ENCODE assay signal across 8 cellular contexts in the genomic region with DNA sequence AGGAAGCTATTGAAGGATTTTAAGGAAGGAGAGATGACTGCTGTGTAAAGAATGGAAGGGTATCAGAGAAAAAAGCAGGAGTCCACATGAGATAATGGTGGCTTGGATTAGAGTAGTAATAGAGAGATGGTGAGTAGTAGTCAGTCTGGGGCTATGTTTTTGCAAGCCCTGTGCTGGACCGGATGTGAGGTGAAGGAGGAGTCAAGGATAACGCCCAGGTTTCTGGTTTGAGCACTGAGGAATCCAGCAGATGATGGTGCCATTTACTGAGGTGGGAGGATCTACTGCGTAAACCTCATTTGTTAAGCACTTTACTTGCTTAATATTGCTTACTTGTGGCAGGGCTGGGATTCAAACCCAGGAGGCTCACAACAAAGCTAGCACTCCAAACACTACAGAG. TPM values are rescaled to one million over a fixed set of nuclear protein-coding genes. Genes with fewer than 3 reads are reported as not detected.
A peak's percentile ranks its signal among the peaks of the same experiment; 100 is the strongest.
DNase-seq lines count a peak whose midpoint lies in the region; ATAC-seq, FAIRE-seq and TF ChIP-seq lines count a peak whose summit lies in the region.

No MANE protein-coding gene starts in this region.

- no peaks in the 10 kb centered on the region for H4K20me1 ChIP-seq in OCI-LY1 (ENCODE audit: insufficient read depth, low read length)

- H3K9ac ChIP-seq in OCI-LY1 (ENCODE audit: low read length), result peak overlapping the region; percentile 93
- peak overlapping the region; percentile 25 for H3K9ac ChIP-seq in endocrine pancreas (ENCODE audit: control insufficient read depth, insufficient read depth, low read length)

- H3K4me1 ChIP-seq in OCI-LY1 (ENCODE audit: insufficient read depth, low read length, severe bottlenecking), result peaks cover 22% of the 10 kb centered on the region
- no peaks in the 10 kb centered on the region for H3K4me1 ChIP-seq in endocrine pancreas (ENCODE audit: control insufficient read depth, insufficient read depth, low read length)

- no peak for DNase-seq in Calu3
- DNase-seq in osteocyte (ENCODE audit: extremely low spot score, unreplicated experiment), result no peak
- DNase-seq in frontal cortex (ENCODE audit: low spot score in 2 of 2), result no peak
- no peak for DNase-seq in LoVo (ENCODE audit: low spot score)
- no peak for DNase-seq in HT-29 (ENCODE audit: low spot score)

- H3K36me3 Mint-ChIP-seq in Calu3 (ENCODE audit: insufficient read depth, unreplicated experiment) (peaks cover 48% of the 10 kb centered on the region), osteocyte (ENCODE audit: unreplicated experiment) (peaks cover 13% of the 10 kb centered on the region)

- H3K4me3 Mint-ChIP-seq in Calu3 (ENCODE audit: low read depth, unreplicated experiment), result peak overlapping the region; percentile 88
- H3K4me3 Mint-ChIP-seq in osteocyte (ENCODE audit: unreplicated experiment), result peak overlapping the region; percentile 89

- ATAC-seq in HG02623 (IDR thresholded peaks at IDR 0.05; ENCODE audit: unreplicated experiment), result no peak

- no peak overlapping the region for H3K27ac ChIP-seq in OCI-LY1 (ENCODE audit: low read depth, low read length, poor library complexity, severe bottlenecking)

- peak overlapping the region; percentile 86 for H3K4me3 ChIP-seq in OCI-LY1 (ENCODE audit: low read depth, low read length, poor library complexity, severe bottlenecking)
- H3K4me3 ChIP-seq in endocrine pancreas (ENCODE audit: control insufficient read depth, insufficient read depth, low read length), result peak overlapping the region; percentile 87

- H3K27me3 Mint-ChIP-seq in Calu3 (ENCODE audit: unreplicated experiment), result no peaks in the 10 kb centered on the region
- H3K27me3 Mint-ChIP-seq in osteocyte (ENCODE audit: unreplicated experiment), result no peaks in the 10 kb centered on the region

- no TSS peak for BruUV-seq in Calu3 (replicated peaks; lab: Mats Ljungman, UMichigan)

- intact Hi-C loops in Calu3 (cut with micrococcal nuclease; ENCODE audit: unreplicated experiment), result no loop called here

- no peak for FAIRE-seq in frontal cortex (lab: Jason Lieb, UNC)

- H3K9me3 ChIP-seq in OCI-LY1 (ENCODE audit: low read length), result no peaks in the 10 kb centered on the region
- no peaks in the 10 kb centered on the region for H3K9me3 ChIP-seq in endocrine pancreas (ENCODE audit: control insufficient read depth, low read length)

- no peaks in the 10 kb centered on the region for H3K27me3 ChIP-seq in OCI-LY1 (ENCODE audit: insufficient read depth, low read length)
- H3K27me3 ChIP-seq in endocrine pancreas (ENCODE audit: control insufficient read depth, insufficient read depth, low read length), result no peaks in the 10 kb centered on the region

- peak overlapping the region; percentile 70 for H3K4me2 ChIP-seq in OCI-LY1 (ENCODE audit: low read length)

- TF ChIP-seq CTCF in Calu3 (IDR thresholded peaks at IDR 0.05; ENCODE audit: unreplicated experiment), result no peak
- no peak for TF ChIP-seq CTCF in OCI-LY1 (IDR thresholded peaks at IDR 0.05; ENCODE audit: low read length)
- no peak for TF ChIP-seq CTCF in osteocyte (IDR thresholded peaks at IDR 0.05)

- H3K9me2 ChIP-seq in OCI-LY1 (ENCODE audit: low read depth, low read length), result no peaks in the 10 kb centered on the region

- no peak overlapping the region for H2AFZ ChIP-seq in OCI-LY1 (ENCODE audit: low read length)

- H3K9me3 Mint-ChIP-seq in Calu3 (ENCODE audit: low read depth, unreplicated experiment) (no peaks in the 10 kb centered on the region), osteocyte (ENCODE audit: unreplicated experiment) (no peaks in the 10 kb centered on the region)

- no peaks in the 10 kb centered on the region for H3F3A ChIP-seq in OCI-LY1 (ENCODE audit: insufficient read depth, low read length)

- peaks cover 38% of the 10 kb centered on the region for H3K4me1 Mint-ChIP-seq in Calu3 (ENCODE audit: low read depth, unreplicated experiment)
- peaks cover 34% of the 10 kb centered on the region for H3K4me1 Mint-ChIP-seq in osteocyte (ENCODE audit: unreplicated experiment)

- peaks cover 20% of the 10 kb centered on the region for H3K79me2 ChIP-seq in OCI-LY1 (ENCODE audit: insufficient read depth, low read length)

- peaks cover 7% of the 10 kb centered on the region; the same call in 1 of the 2 replicates for H3K36me3 ChIP-seq in OCI-LY1 (ENCODE audit: insufficient read depth, low read length)
- peaks cover 2% of the 10 kb centered on the region for H3K36me3 ChIP-seq in endocrine pancreas (ENCODE audit: control insufficient read depth, insufficient read depth, low read length)

- CTCF ChIA-PET in Calu3 (lab: Charles Lee), result interaction anchor here (1.1 to 1.6 kb wide), 4 partner anchors 23 to 177 kb away, joined by 3 to 8 read pairs (median 5); no protein-coding TSS in a partner anchor

- H3K27ac Mint-ChIP-seq in Calu3 (ENCODE audit: unreplicated experiment) (peak overlapping the region; percentile 98), osteocyte (ENCODE audit: unreplicated experiment) (peak overlapping the region; percentile 87)

RNA-seq across cellular contexts. Expression of a gene that starts 1.1 kb away (rescaled TPM):
- total RNA-seq in Calu3 (2022) (5.0 and 5.2 TPM in 2 replicates), osteocyte (5.6 and 5.9 TPM in 2 replicates), frontal cortex (4.1 TPM)
- total RNA-seq in HT-29 (2014; rRNA removed; shearing (Covaris generic)), result 2.8 and 3.1 TPM in 2 replicates

RNA-seq across cellular contexts. Expression of a gene that starts 1.2 kb away (rescaled TPM):
- 55.9 and 58.2 TPM in 2 replicates for total RNA-seq in Calu3 (2022)
- total RNA-seq in osteocyte, result 54.6 and 58.6 TPM in 2 replicates
- 21.2 TPM for total RNA-seq in frontal cortex
- 49.0 and 53.6 TPM in 2 replicates for total RNA-seq in HT-29 (2014; rRNA removed; shearing (Covaris generic))

RNA-seq across cellular contexts. Expression of a gene that starts 38.8 kb away (rescaled TPM):
- 17.3 and 34.6 TPM in 2 replicates for total RNA-seq in Calu3 (2022)
- 39.7 and 41.8 TPM in 2 replicates for total RNA-seq in osteocyte
- 16.3 TPM for total RNA-seq in frontal cortex
- total RNA-seq in HT-29 (2014; rRNA removed; shearing (Covaris generic)), result 0.91 and 0.94 TPM in 2 replicates

RNA-seq across cellular contexts. Expression of a gene that starts 54.8 kb away (rescaled TPM):
- total RNA-seq in Calu3 (2022), result not detected in 2 replicates
- not detected in 2 replicates for total RNA-seq in osteocyte
- total RNA-seq in frontal cortex, result not detected
- total RNA-seq in HT-29 (2014; rRNA removed; shearing (Covaris generic)), result not detected in 2 replicates
